Comparison of ENCODE assay signal across 10 cellular contexts in the genomic region with DNA sequence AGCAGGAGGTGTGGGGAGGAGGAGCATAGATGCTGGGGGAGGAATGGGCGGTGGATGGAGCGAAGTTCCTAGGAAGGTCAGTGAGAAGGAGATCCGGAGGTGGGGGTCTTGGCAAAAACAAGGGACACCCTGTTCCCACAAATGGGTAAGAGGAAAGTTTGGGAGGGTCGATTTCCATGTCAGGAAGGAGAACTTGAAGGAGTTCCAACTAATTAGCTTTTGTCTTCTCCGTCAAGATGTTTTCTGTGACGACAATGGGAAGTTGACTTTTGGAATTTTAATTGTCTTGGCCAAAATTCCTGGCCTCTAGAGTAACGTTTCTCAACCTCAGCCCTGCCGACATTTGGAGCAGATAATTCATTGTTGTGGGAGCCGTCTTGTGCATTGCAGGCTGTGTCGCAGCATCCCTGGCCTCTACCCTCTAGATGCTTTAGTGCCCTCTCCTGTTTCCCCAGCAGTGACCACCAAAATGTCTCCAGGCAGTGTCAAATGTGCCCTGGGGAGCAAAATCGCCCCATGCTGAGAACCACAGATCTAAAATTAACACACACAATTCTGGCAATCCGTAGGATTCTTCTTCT.
DNase-seq lines count a peak whose midpoint lies in the region; ATAC-seq and TF ChIP-seq lines count a peak whose summit lies in the region.
"Had no signal": no experiment of that assay in that cellular context is flagged by ENCODE, and none has a peak within 500 bp of the region (broad histone marks: within the 10 kb centered on the region; RNA-seq: fewer than 3 reads in every experiment).

No MANE protein-coding gene starts in this region.

- H3K9me3 Mint-ChIP-seq in CD4-positive, CD25-positive, alpha-beta regulatory T cell: peaks cover 0 to 2% (median 0%) of the 10 kb centered on the region in 7 donors
- H3K9me3 Mint-ChIP-seq in endothelial cell (ENCODE audit: unreplicated experiment): no peaks in the 10 kb centered on the region
- H3K9me3 Mint-ChIP-seq in stimulated activated naive B cell treated with anti-CD40 and anti-IgM and Interleukin-4, amounts not matched to agents 10 μg/mL and 1 μg/mL and 100 μg/mL, for 72 hours: peaks cover 0 to 3% of the 10 kb centered on the region in 2 donors

- intact Hi-C loops in PC-3 (cut with micrococcal nuclease): no loop called here

- H3K9ac ChIP-seq in PC-3 (ENCODE audit: low read length) (no peak overlapping the region), neuronal stem cell (ENCODE audit: low read depth, low read length, poor library complexity) (no peak overlapping the region)

- H3K18ac ChIP-seq in neuronal stem cell (ENCODE audit: low read length): peak overlapping the region; percentile 40

- H3K79me1 ChIP-seq in neuronal stem cell (ENCODE audit: low read depth, low read length): no peaks in the 10 kb centered on the region

- no peaks in the 10 kb centered on the region for H3K27me3 Mint-ChIP-seq in CD4-positive, CD25-positive, alpha-beta regulatory T cell
- peaks cover 5% of the 10 kb centered on the region for H3K27me3 Mint-ChIP-seq in endothelial cell (ENCODE audit: unreplicated experiment)
- H3K27me3 Mint-ChIP-seq in stimulated activated naive B cell treated with anti-CD40 and anti-IgM and Interleukin-4, amounts not matched to agents 10 μg/mL and 1 μg/mL and 100 μg/mL, for 72 hours: no peaks in the 10 kb centered on the region
- H3K27me3 Mint-ChIP-seq: memory B cell had no signal

- H2BK120ac ChIP-seq in neuronal stem cell (ENCODE audit: low read depth, low read length): no peak overlapping the region

- H4K8ac ChIP-seq in neuronal stem cell (ENCODE audit: low read depth, low read length): no peak overlapping the region

- POLR2A ChIA-PET in PC-3 (lab: Charles Lee; ENCODE audit: unreplicated experiment): no interaction called here

- no peak overlapping the region for H3K27ac ChIP-seq in CD4-positive, CD25-positive, alpha-beta regulatory T cell (ENCODE audit: insufficient read depth, low read length, poor library complexity, severe bottlenecking)
- H3K27ac ChIP-seq in PC-3 (ENCODE audit: low read length) (0 out of 2 replicates have a peak overlapping the region, but pooled peaks have one; percentile 24), neuronal stem cell (replicated peaks; ENCODE audit: low read length) (no peak overlapping the region)

- CTCF ChIA-PET in PC-3 (lab: Charles Lee): no interaction called here

- no peaks in the 10 kb centered on the region for H3F3A ChIP-seq in PC-3 (ENCODE audit: low read length, unreplicated experiment)

- no peaks in the 10 kb centered on the region for H3K9me3 ChIP-seq in CD4-positive, CD25-positive, alpha-beta regulatory T cell (ENCODE audit: control insufficient read depth in 2 of 2, low read length in 2 of 2)
- H3K9me3 ChIP-seq in PC-3 (ENCODE audit: low read length) (no peaks in the 10 kb centered on the region), neuronal stem cell (replicated peaks in 1 of 2; ENCODE audit: control insufficient read depth in 2 of 2, insufficient read depth in 1 of 2, low read depth in 1 of 2, low read length in 2 of 2) (peaks cover 1 to 5% of the 10 kb centered on the region in 2 donors)

- H3K4ac ChIP-seq in neuronal stem cell (ENCODE audit: low read length): no peak overlapping the region

- no peaks in the 10 kb centered on the region for H3K27me3 ChIP-seq in CD4-positive, CD25-positive, alpha-beta regulatory T cell (ENCODE audit: control insufficient read depth, insufficient read depth, low read length)
- no peaks in the 10 kb centered on the region for H3K27me3 ChIP-seq in PC-3 (ENCODE audit: low read length)
- H3K27me3 ChIP-seq in neuronal stem cell (ENCODE audit: control insufficient read depth in 3 of 3, insufficient read depth in 3 of 3, low read depth in 1 of 3, low read length in 3 of 3): no peaks in the 10 kb centered on the region

- H2BK5ac ChIP-seq in neuronal stem cell (ENCODE audit: low read length): no peak overlapping the region

- H3K23ac ChIP-seq in neuronal stem cell (ENCODE audit: low read depth, low read length, poor library complexity): no peak overlapping the region

- no peak overlapping the region for H2BK12ac ChIP-seq in neuronal stem cell (ENCODE audit: low read length)

- H2AFZ ChIP-seq in PC-3 (ENCODE audit: low read length) (no peak overlapping the region), neuronal stem cell (ENCODE audit: low read length) (no peak overlapping the region)

- TF ChIP-seq CTCF in PC-3 (conservative IDR thresholded peaks at IDR 0.05; ENCODE audit: low read depth, low read length) (no peak), endothelial cell (IDR thresholded peaks at IDR 0.05; ENCODE audit: unreplicated experiment) (no peak)

- H2AK5ac ChIP-seq in neuronal stem cell (ENCODE audit: low read depth, low read length): no peak overlapping the region

- no peaks in the 10 kb centered on the region for H3K79me2 ChIP-seq in PC-3 (ENCODE audit: low read length)

- no peak overlapping the region for H3K4me2 ChIP-seq in PC-3 (ENCODE audit: low read length)
- no peak overlapping the region for H3K4me2 ChIP-seq in neuronal stem cell (ENCODE audit: insufficient read depth, low read length, poor library complexity, severe bottlenecking)

- no peak for DNase-seq in CD4-positive, CD25-positive, alpha-beta regulatory T cell
- DNase-seq in PC-3: no peak
- DNase-seq in endothelial cell (ENCODE audit: low spot score): no peak
- no peak for DNase-seq in neuronal stem cell (ENCODE audit: low spot score)
- DNase-seq in HuH-7 (ENCODE audit: low spot score): no peak
- DNase-seq in stimulated activated naive B cell treated with anti-CD40 and anti-IgM and Interleukin-4, amounts not matched to agents 10 μg/mL and 1 μg/mL and 100 μg/mL, for 72 hours: no peak
- DNase-seq in RPMI8226: no peak
- DNase-seq: Kasumi-1 had no signal

- no peaks in the 10 kb centered on the region for H3K9me2 ChIP-seq in PC-3 (replicated peaks; ENCODE audit: low read length)

- no CpG with 5 or more reads among the region's 12 CpGs for WGBS in neuronal stem cell (ENCODE audit: extremely low coverage in 2 of 2, insufficient read length in 2 of 2, insufficient replicate concordance in 1 of 2), 2 donors

- peak overlapping the region in 2 of 4 donors; percentile 22 to 29 for H3K4me3 Mint-ChIP-seq in CD4-positive, CD25-positive, alpha-beta regulatory T cell
- H3K4me3 Mint-ChIP-seq in endothelial cell (ENCODE audit: unreplicated experiment): no peak overlapping the region
- no peak overlapping the region for H3K4me3 Mint-ChIP-seq in stimulated activated naive B cell treated with anti-CD40 and anti-IgM and Interleukin-4, amounts not matched to agents 10 μg/mL and 1 μg/mL and 100 μg/mL, for 72 hours
- H3K4me3 Mint-ChIP-seq: memory B cell had no signal

- BruUV-seq in PC-3 (replicated peaks; lab: Mats Ljungman, UMichigan): no TSS peak

- peak overlapping the region; percentile 92 to 96 (median 96) for H3K27ac Mint-ChIP-seq in CD4-positive, CD25-positive, alpha-beta regulatory T cell
- H3K27ac Mint-ChIP-seq in endothelial cell (ENCODE audit: unreplicated experiment): peak overlapping the region; percentile 81
- H3K27ac Mint-ChIP-seq in stimulated activated naive B cell treated with anti-CD40 and anti-IgM and Interleukin-4, amounts not matched to agents 10 μg/mL and 1 μg/mL and 100 μg/mL, for 72 hours: no peak overlapping the region
- H3K27ac Mint-ChIP-seq: memory B cell had no signal

- H2BK15ac ChIP-seq in neuronal stem cell (ENCODE audit: low read length): no peak overlapping the region

- H3K36me3 Mint-ChIP-seq in CD4-positive, CD25-positive, alpha-beta regulatory T cell: peaks cover 6% of the 10 kb centered on the region
- H3K36me3 Mint-ChIP-seq in endothelial cell (ENCODE audit: low read depth, unreplicated experiment): no peaks in the 10 kb centered on the region
- H3K36me3 Mint-ChIP-seq in stimulated activated naive B cell treated with anti-CD40 and anti-IgM and Interleukin-4, amounts not matched to agents 10 μg/mL and 1 μg/mL and 100 μg/mL, for 72 hours: peaks cover 0 to 4% of the 10 kb centered on the region in 2 donors

- no peak overlapping the region for H3K14ac ChIP-seq in neuronal stem cell (ENCODE audit: low read length)

- no peak for ATAC-seq in CD4-positive, CD25-positive, alpha-beta regulatory T cell (ENCODE audit: low read depth in 2 of 2)
- ATAC-seq in PC-3 (no peak), GM19455 (IDR thresholded peaks at IDR 0.05; ENCODE audit: unreplicated experiment) (no peak)
- no peak for ATAC-seq in stimulated activated naive B cell treated with anti-CD40 and anti-IgM and Interleukin-4, amounts not matched to agents 10 μg/mL and 1 μg/mL and 100 μg/mL, for 72 hours (replicated peaks)

- H3K4me1 ChIP-seq in CD4-positive, CD25-positive, alpha-beta regulatory T cell (ENCODE audit: control insufficient read depth, insufficient read depth, low read length, poor library complexity, severe bottlenecking): peaks cover 38% of the 10 kb centered on the region
- H3K4me1 ChIP-seq in PC-3 (ENCODE audit: insufficient read depth, low read length) (peaks cover 19% of the 10 kb centered on the region), neuronal stem cell (ENCODE audit: control insufficient read depth in 2 of 2, insufficient read depth in 1 of 2, low read depth in 1 of 2, low read length in 2 of 2) (peaks cover 14 to 22% of the 10 kb centered on the region in 2 donors)

- no peaks in the 10 kb centered on the region for H4K20me1 ChIP-seq in PC-3 (ENCODE audit: low read length)

- H3K4me1 Mint-ChIP-seq in CD4-positive, CD25-positive, alpha-beta regulatory T cell: peaks cover 15 to 63% (median 30%) of the 10 kb centered on the region in 4 donors
- peaks cover 43% of the 10 kb centered on the region for H3K4me1 Mint-ChIP-seq in endothelial cell (ENCODE audit: unreplicated experiment)
- peaks cover 10 to 24% of the 10 kb centered on the region in 2 donors for H3K4me1 Mint-ChIP-seq in stimulated activated naive B cell treated with anti-CD40 and anti-IgM and Interleukin-4, amounts not matched to agents 10 μg/mL and 1 μg/mL and 100 μg/mL, for 72 hours

- H3K4me3 ChIP-seq in CD4-positive, CD25-positive, alpha-beta regulatory T cell (ENCODE audit: low read depth, low read length): no peak overlapping the region
- H3K4me3 ChIP-seq in PC-3 (ENCODE audit: low read length) (no peak overlapping the region), neuronal stem cell (ENCODE audit: low read length in 2 of 2) (no peak overlapping the region)

- no peak overlapping the region for H4K91ac ChIP-seq in neuronal stem cell (ENCODE audit: low read depth, low read length, poor library complexity)

- H3K36me3 ChIP-seq in CD4-positive, CD25-positive, alpha-beta regulatory T cell (ENCODE audit: control insufficient read depth, insufficient read depth, low read length): no peaks in the 10 kb centered on the region
- no peaks in the 10 kb centered on the region for H3K36me3 ChIP-seq in PC-3 (ENCODE audit: low read depth, low read length)
- no peaks in the 10 kb centered on the region for H3K36me3 ChIP-seq in neuronal stem cell (replicated peaks in 1 of 2; ENCODE audit: control insufficient read depth in 2 of 2, insufficient read depth in 2 of 2, low read length in 2 of 2)
